In genomic region chr6:115969930-115970273, GRCh38 we compare ENCODE assay signal across 18 cellular contexts.
DNase-seq lines count a peak whose midpoint lies in the region; ATAC-seq and TF ChIP-seq lines count a peak whose summit lies in the region.
"Had no signal": no experiment of that assay in that cellular context is flagged by ENCODE, and none has a peak within 500 bp of the region (broad histone marks: within the 10 kb centered on the region; RNA-seq: fewer than 3 reads in every experiment).

No MANE protein-coding gene starts in this region.

- BruUV-seq in IMR-90 (replicated peaks; lab: Mats Ljungman, UMichigan) = no TSS peak

- TF ChIP-seq CTCF in IMR-90 (conservative IDR thresholded peaks at IDR 0.05; ENCODE audit: low read depth, low read length) (no peak), dorsolateral prefrontal cortex (IDR thresholded peaks at IDR 0.05 in 54 of 56, conservative IDR thresholded peaks at IDR 0.05 in 2 of 56; ENCODE audit: low read depth in 1 of 56, partially characterized antibody in 56 of 56) (peak in 3 of 56 donors; percentile 3 to 17 (median 9)), osteoblast (IDR thresholded peaks at IDR 0.05; ENCODE audit: extremely low read depth, low read depth, low read length) (no peak)

- no peaks in the 10 kb centered on the region for H3K79me1 ChIP-seq in IMR-90 (ENCODE audit: low read depth in 1 of 2, low read length in 2 of 2)

- no peak overlapping the region for H3K56ac ChIP-seq in IMR-90 (ENCODE audit: extremely low read depth, insufficient read depth, low read length)

- no peak overlapping the region for H4K91ac ChIP-seq in IMR-90 (ENCODE audit: insufficient read depth, low read depth, low read length)

- no peak overlapping the region for H4K8ac ChIP-seq in IMR-90 (ENCODE audit: low read depth in 2 of 2, low read length in 2 of 2)

- H3K36me3 ChIP-seq in IMR-90 (ENCODE audit: control insufficient read depth, insufficient read depth, low read length) = no peaks in the 10 kb centered on the region
- no peaks in the 10 kb centered on the region for H3K36me3 ChIP-seq in osteoblast (ENCODE audit: insufficient read depth, low read length)

- no peak overlapping the region for H3K23ac ChIP-seq in IMR-90 (ENCODE audit: low read depth, low read length)

- CTCF ChIA-PET in IMR-90 (lab: Yijun Ruan, JAX) = interaction anchor here (0.5 kb wide), 1 partner anchor 137 kb away, joined by 7 read pairs; no protein-coding TSS in a partner anchor

- dilution Hi-C loops in IMR-90 (cut with HindIII; ENCODE audit: low sequenced_read_pairs, unreplicated experiment) = no loop called here

- H3K9me3 ChIP-seq in IMR-90 (ENCODE audit: control insufficient read depth, insufficient read depth, low read length) (no peaks in the 10 kb centered on the region), osteoblast (ENCODE audit: low read depth, low read length) (no peaks in the 10 kb centered on the region)

- H3K4me1 ChIP-seq in IMR-90 (ENCODE audit: control insufficient read depth, insufficient read depth, low read length) (no peaks in the 10 kb centered on the region), osteoblast (ENCODE audit: insufficient read depth, low read length) (peaks cover 3% of the 10 kb centered on the region)

- no peak overlapping the region for H3K4me3 ChIP-seq in IMR-90 (ENCODE audit: insufficient read depth, low read depth, low read length)
- peak overlapping the region in 1 of 59 donors; percentile 2 for H3K4me3 ChIP-seq in dorsolateral prefrontal cortex
- no peak overlapping the region for H3K4me3 ChIP-seq in osteoblast (ENCODE audit: insufficient read depth, low read length)

- H3K14ac ChIP-seq in IMR-90 (replicated peaks; ENCODE audit: low read depth, low read length) = no peak overlapping the region

- ATAC-seq in IMR-90 (ENCODE audit: low read depth) (peak; percentile 61), HG03442 (IDR thresholded peaks at IDR 0.05; ENCODE audit: unreplicated experiment) (no peak)
- ATAC-seq: naive thymus-derived CD4-positive, alpha-beta T cell had no signal

- peak; percentile 35 for DNase-seq in EH (ENCODE audit: low read depth)
- DNase-seq in IMR-90 = peak; percentile 6
- no peak for DNase-seq in dorsolateral prefrontal cortex
- DNase-seq in osteoblast (ENCODE audit: insufficient read length, low spot score, missing footprints) = no peak
- no peak for DNase-seq in activated T-cell treated with anti-CD3 and anti-CD28 coated beads for 4 hours
- no peak for DNase-seq in CD1c-positive myeloid dendritic cell (ENCODE audit: extremely low spot score)
- DNase-seq: activated CD4-positive, alpha-beta T cell treated with anti-CD3 and anti-CD28 coated beads, Interleukin-2, amount 10 ng/mL, durations not matched to agents 24 days and 14 days; erythroblast; immature natural killer cell; KBM-7; MV-4-11; naive thymus-derived CD4-positive, alpha-beta T cell; NCI-H187; stimulated activated CD4-positive, alpha-beta T cell treated with anti-CD3 and anti-CD28 coated beads, Interleukin-2, amount 100 ng/mL, for 24 hours; SW 1271; trophoblast cell had no signal

- intact Hi-C loops in IMR-90 (cut with micrococcal nuclease) = no loop called here
- intact Hi-C loops in dorsolateral prefrontal cortex (cut with DNase I) = loop anchor here (5.0 kb wide), 1 partner anchor 132 kb away; the partner anchor contains the start of gene NT5DC1 (in 2 of the 2)

- in situ Hi-C loops in IMR-90 (cut with MboI; ENCODE audit: low sequenced_read_pairs) = no loop called here

- no peak for TF ChIP-seq RAD21 in IMR-90 (IDR thresholded peaks at IDR 0.05; ENCODE audit: low read length)

- H3K4ac ChIP-seq in IMR-90 (ENCODE audit: low read depth, low read length) = no peak overlapping the region

- no peaks in the 10 kb centered on the region for H3K9me1 ChIP-seq in IMR-90 (ENCODE audit: insufficient read depth, low read length)

- H4K5ac ChIP-seq in IMR-90 (ENCODE audit: low read depth, low read length) = no peak overlapping the region

- H3K27me3 ChIP-seq in IMR-90 (ENCODE audit: control insufficient read depth, insufficient read depth, low read length) = no peaks in the 10 kb centered on the region
- H3K27me3 ChIP-seq in dorsolateral prefrontal cortex = no peaks in the 10 kb centered on the region
- no peaks in the 10 kb centered on the region for H3K27me3 ChIP-seq in osteoblast (ENCODE audit: insufficient read depth, low read length)

- H3K4me2 ChIP-seq in IMR-90 (ENCODE audit: low read depth, low read length) (no peak overlapping the region), osteoblast (ENCODE audit: insufficient read depth, low read length) (peak overlapping the region; percentile 24)

- H2BK120ac ChIP-seq in IMR-90 (ENCODE audit: low read depth, low read length) = no peak overlapping the region

- no peak overlapping the region for H2AFZ ChIP-seq in IMR-90 (replicated peaks; ENCODE audit: low read length, poor library complexity)
- H2AFZ ChIP-seq in osteoblast (ENCODE audit: low read length) = no peak overlapping the region

- H3K27ac ChIP-seq in IMR-90 (ENCODE audit: insufficient read depth, low read length) = no peak overlapping the region
- peak overlapping the region in 40 of 59 donors; percentile 1 to 98 (median 49) for H3K27ac ChIP-seq in dorsolateral prefrontal cortex
- no peak overlapping the region for H3K27ac ChIP-seq in osteoblast (ENCODE audit: low read depth, low read length)
- H3K27ac ChIP-seq: RWPE1 had no signal

- no peaks in the 10 kb centered on the region for H4K20me1 ChIP-seq in IMR-90 (ENCODE audit: insufficient read depth, low read length)
- H4K20me1 ChIP-seq in osteoblast (ENCODE audit: insufficient read depth, low read length) = no peaks in the 10 kb centered on the region

- no peak overlapping the region for H2AK5ac ChIP-seq in IMR-90 (ENCODE audit: low read depth, low read length)

- TF ChIP-seq POLR2A in IMR-90 (IDR thresholded peaks at IDR 0.05; ENCODE audit: low read depth, low read length) = no peak

- no peak overlapping the region for H3K9ac ChIP-seq in IMR-90 (ENCODE audit: low read depth, low read length)

- no peak overlapping the region for H2BK15ac ChIP-seq in IMR-90 (ENCODE audit: low read depth, low read length)

- POLR2A ChIA-PET in IMR-90 (lab: Charles Lee; ENCODE audit: unreplicated experiment) = no interaction called here

- H2BK20ac ChIP-seq in IMR-90 (ENCODE audit: low read depth, low read length) = no peak overlapping the region

- no peak overlapping the region for H3K18ac ChIP-seq in IMR-90 (ENCODE audit: low read depth, low read length)

- H2AK9ac ChIP-seq in IMR-90 (replicated peaks; ENCODE audit: low read depth, low read length, poor library complexity) = no peak overlapping the region

- H3K79me2 ChIP-seq in osteoblast (ENCODE audit: insufficient read depth, low read length) = no peaks in the 10 kb centered on the region

- H2BK5ac ChIP-seq in IMR-90 (ENCODE audit: low read depth, low read length, poor library complexity, severe bottlenecking) = no peak overlapping the region

TF ChIP-seq in IMR-90, 13 proteins besides CTCF, POLR2A, EP300 and RAD21:
- TF ChIP-seq USF2 (IDR thresholded peaks at IDR 0.05; ENCODE audit: low read depth, low read length) (no peak), FOS (IDR thresholded peaks at IDR 0.05; ENCODE audit: low read depth, low read length) (no peak), CHD1 (IDR thresholded peaks at IDR 0.05; ENCODE audit: low read depth, low read length) (no peak), NFE2L2 (IDR thresholded peaks at IDR 0.05; ENCODE audit: low read depth, low read length) (no peak), BHLHE40 (IDR thresholded peaks at IDR 0.05; ENCODE audit: low read depth, low read length) (no peak), RCOR1 (IDR thresholded peaks at IDR 0.05; ENCODE audit: insufficient replicate concordance, low read length) (no peak), SMC3 (IDR thresholded peaks at IDR 0.05; ENCODE audit: low read depth, low read length) (no peak), MAFK (IDR thresholded peaks at IDR 0.05; ENCODE audit: low read depth, low read length) (no peak), CEBPB (IDR thresholded peaks at IDR 0.05; ENCODE audit: low read depth, low read length) (no peak), MAZ (IDR thresholded peaks at IDR 0.05; ENCODE audit: borderline replicate concordance, low read depth, low read length) (no peak), RFX5 (IDR thresholded peaks at IDR 0.05; ENCODE audit: low read depth, low read length) (no peak), MXI1 (IDR thresholded peaks at IDR 0.05; ENCODE audit: borderline replicate concordance, low read depth, low read length) (no peak), ELK1 (IDR thresholded peaks at IDR 0.05; ENCODE audit: borderline replicate concordance, low read depth, low read length) (no peak)

Comparison
In these comparisons a context has a peak if more than half of its experiments do, and no peak if none do; other contexts are left out.
1. DNase-seq: peak in EH (single experiment) and IMR-90 (single experiment); none in dorsolateral prefrontal cortex (0 of 10), osteoblast (single experiment), activated T-cell treated with anti-CD3 and anti-CD28 coated beads for 4 hours (single experiment) and CD1c-positive myeloid dendritic cell (single experiment).
2. H3K27ac ChIP-seq: peak in dorsolateral prefrontal cortex (40 of 59); none in IMR-90 (single experiment) and osteoblast (single experiment).